ENCODE assay signal across 1 cellular context in the genomic region with DNA sequence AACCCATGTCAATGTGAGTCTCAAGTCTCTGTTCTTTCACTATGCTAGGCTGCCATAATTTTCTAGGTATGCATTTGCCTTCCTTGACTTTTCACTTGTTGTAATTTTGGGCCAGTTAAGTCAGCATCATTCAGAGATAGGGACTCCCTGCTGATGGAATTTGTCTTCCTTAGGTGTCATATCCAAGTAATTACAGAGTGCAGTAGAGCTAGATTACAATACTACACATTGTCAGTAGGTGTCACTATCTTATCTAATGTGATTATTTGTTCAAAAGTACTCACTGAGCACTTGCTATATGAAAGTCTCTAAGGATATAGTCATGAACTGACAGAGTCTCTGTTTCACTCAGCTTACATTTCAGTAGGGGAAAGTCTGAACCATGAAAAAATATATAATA.
TF ChIP-seq lines count a peak whose summit lies in the region.

No MANE protein-coding gene starts in this region.

TF ChIP-seq in K562, 482 proteins besides CTCF, POLR2A, EP300 and RAD21 (continued from another document):
- TF ChIP-seq, protein P1, sequence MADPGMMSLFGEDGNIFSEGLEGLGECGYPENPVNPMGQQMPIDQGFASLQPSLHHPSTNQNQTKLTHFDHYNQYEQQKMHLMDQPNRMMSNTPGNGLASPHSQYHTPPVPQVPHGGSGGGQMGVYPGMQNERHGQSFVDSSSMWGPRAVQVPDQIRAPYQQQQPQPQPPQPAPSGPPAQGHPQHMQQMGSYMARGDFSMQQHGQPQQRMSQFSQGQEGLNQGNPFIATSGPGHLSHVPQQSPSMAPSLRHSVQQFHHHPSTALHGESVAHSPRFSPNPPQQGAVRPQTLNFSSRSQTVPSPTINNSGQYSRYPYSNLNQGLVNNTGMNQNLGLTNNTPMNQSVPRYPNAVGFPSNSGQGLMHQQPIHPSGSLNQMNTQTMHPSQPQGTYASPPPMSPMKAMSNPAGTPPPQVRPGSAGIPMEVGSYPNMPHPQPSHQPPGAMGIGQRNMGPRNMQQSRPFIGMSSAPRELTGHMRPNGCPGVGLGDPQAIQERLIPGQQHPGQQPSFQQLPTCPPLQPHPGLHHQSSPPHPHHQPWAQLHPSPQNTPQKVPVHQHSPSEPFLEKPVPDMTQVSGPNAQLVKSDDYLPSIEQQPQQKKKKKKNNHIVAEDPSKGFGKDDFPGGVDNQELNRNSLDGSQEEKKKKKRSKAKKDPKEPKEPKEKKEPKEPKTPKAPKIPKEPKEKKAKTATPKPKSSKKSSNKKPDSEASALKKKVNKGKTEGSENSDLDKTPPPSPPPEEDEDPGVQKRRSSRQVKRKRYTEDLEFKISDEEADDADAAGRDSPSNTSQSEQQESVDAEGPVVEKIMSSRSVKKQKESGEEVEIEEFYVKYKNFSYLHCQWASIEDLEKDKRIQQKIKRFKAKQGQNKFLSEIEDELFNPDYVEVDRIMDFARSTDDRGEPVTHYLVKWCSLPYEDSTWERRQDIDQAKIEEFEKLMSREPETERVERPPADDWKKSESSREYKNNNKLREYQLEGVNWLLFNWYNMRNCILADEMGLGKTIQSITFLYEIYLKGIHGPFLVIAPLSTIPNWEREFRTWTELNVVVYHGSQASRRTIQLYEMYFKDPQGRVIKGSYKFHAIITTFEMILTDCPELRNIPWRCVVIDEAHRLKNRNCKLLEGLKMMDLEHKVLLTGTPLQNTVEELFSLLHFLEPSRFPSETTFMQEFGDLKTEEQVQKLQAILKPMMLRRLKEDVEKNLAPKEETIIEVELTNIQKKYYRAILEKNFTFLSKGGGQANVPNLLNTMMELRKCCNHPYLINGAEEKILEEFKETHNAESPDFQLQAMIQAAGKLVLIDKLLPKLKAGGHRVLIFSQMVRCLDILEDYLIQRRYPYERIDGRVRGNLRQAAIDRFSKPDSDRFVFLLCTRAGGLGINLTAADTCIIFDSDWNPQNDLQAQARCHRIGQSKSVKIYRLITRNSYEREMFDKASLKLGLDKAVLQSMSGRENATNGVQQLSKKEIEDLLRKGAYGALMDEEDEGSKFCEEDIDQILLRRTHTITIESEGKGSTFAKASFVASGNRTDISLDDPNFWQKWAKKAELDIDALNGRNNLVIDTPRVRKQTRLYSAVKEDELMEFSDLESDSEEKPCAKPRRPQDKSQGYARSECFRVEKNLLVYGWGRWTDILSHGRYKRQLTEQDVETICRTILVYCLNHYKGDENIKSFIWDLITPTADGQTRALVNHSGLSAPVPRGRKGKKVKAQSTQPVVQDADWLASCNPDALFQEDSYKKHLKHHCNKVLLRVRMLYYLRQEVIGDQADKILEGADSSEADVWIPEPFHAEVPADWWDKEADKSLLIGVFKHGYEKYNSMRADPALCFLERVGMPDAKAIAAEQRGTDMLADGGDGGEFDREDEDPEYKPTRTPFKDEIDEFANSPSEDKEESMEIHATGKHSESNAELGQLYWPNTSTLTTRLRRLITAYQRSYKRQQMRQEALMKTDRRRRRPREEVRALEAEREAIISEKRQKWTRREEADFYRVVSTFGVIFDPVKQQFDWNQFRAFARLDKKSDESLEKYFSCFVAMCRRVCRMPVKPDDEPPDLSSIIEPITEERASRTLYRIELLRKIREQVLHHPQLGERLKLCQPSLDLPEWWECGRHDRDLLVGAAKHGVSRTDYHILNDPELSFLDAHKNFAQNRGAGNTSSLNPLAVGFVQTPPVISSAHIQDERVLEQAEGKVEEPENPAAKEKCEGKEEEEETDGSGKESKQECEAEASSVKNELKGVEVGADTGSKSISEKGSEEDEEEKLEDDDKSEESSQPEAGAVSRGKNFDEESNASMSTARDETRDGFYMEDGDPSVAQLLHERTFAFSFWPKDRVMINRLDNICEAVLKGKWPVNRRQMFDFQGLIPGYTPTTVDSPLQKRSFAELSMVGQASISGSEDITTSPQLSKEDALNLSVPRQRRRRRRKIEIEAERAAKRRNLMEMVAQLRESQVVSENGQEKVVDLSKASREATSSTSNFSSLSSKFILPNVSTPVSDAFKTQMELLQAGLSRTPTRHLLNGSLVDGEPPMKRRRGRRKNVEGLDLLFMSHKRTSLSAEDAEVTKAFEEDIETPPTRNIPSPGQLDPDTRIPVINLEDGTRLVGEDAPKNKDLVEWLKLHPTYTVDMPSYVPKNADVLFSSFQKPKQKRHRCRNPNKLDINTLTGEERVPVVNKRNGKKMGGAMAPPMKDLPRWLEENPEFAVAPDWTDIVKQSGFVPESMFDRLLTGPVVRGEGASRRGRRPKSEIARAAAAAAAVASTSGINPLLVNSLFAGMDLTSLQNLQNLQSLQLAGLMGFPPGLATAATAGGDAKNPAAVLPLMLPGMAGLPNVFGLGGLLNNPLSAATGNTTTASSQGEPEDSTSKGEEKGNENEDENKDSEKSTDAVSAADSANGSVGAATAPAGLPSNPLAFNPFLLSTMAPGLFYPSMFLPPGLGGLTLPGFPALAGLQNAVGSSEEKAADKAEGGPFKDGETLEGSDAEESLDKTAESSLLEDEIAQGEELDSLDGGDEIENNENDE (IDR thresholded peaks at IDR 0.05; ENCODE audit: low read depth, low read length), result no peak
